1 cellular context compared by ENCODE assay signal in the genomic region with DNA sequence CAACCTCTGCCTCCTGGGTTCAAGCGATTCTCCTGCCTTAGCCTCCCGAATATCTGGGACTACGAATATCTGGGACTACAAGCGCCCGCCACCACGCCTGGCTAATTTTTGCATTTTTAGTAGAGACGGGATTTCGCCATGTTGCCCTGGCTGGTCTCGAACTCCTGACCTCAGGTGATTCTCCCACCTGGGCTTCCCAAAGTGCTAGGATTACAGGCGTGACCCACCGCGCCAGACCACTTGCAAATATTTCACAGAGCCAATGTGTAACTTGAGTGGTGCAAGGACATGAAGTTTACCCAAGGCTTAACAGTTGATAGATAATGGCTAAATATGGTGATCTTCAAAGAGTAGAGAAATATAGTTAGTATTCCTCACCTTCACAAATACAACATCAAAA.
A peak's percentile ranks its signal among the peaks of the same experiment; 100 is the strongest.
TF ChIP-seq lines count a peak whose summit lies in the region.

No MANE protein-coding gene starts in this region.

TF ChIP-seq in HepG2, 621 proteins besides CTCF, POLR2A, EP300 and RAD21:
- 0 out of 2 replicates have a peak, but pooled peaks have one; percentile 6 for TF ChIP-seq POGZ (CRISPR knock-in tag; IDR thresholded peaks at IDR 0.05)
- no peak for TF ChIP-seq ZNF891 (CRISPR knock-in tag; IDR thresholded peaks at IDR 0.05)
- TF ChIP-seq SALL1 (CRISPR knock-in tag; IDR thresholded peaks at IDR 0.05): 0 out of 2 replicates have a peak, but pooled peaks have one; percentile 18
- peak; percentile 26; the same call in 1 of the 2 replicates for TF ChIP-seq ZBTB38 (CRISPR knock-in tag; IDR thresholded peaks at IDR 0.05)
- TF ChIP-seq SRF (IDR thresholded peaks at IDR 0.05; ENCODE audit: low read depth, low read length): peak; percentile 74; the same call in 1 of the 2 replicates
- TF ChIP-seq SKI (IDR thresholded peaks at IDR 0.05; ENCODE audit: partially characterized antibody): no peak
- TF ChIP-seq, protein P1, sequence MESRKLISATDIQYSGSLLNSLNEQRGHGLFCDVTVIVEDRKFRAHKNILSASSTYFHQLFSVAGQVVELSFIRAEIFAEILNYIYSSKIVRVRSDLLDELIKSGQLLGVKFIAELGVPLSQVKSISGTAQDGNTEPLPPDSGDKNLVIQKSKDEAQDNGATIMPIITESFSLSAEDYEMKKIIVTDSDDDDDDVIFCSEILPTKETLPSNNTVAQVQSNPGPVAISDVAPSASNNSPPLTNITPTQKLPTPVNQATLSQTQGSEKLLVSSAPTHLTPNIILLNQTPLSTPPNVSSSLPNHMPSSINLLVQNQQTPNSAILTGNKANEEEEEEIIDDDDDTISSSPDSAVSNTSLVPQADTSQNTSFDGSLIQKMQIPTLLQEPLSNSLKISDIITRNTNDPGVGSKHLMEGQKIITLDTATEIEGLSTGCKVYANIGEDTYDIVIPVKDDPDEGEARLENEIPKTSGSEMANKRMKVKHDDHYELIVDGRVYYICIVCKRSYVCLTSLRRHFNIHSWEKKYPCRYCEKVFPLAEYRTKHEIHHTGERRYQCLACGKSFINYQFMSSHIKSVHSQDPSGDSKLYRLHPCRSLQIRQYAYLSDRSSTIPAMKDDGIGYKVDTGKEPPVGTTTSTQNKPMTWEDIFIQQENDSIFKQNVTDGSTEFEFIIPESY (CRISPR knock-in tag; IDR thresholded peaks at IDR 0.05): peak; percentile 68; the same call in 1 of the 2 replicates
- no peak for TF ChIP-seq CEBPB (IDR thresholded peaks at IDR 0.05; ENCODE audit: borderline replicate concordance, low read depth, low read length)
- TF ChIP-seq ZMYM2 (CRISPR knock-in tag; IDR thresholded peaks at IDR 0.05): 0 out of 2 replicates have a peak, but pooled peaks have one; percentile 34
- 0 out of 2 replicates have a peak, but pooled peaks have one; percentile 20 for TF ChIP-seq HOXA3 (CRISPR knock-in tag; IDR thresholded peaks at IDR 0.05)
- TF ChIP-seq ZNF652 (CRISPR knock-in tag; IDR thresholded peaks at IDR 0.05; ENCODE audit: borderline replicate concordance, low read depth): no peak
- TF ChIP-seq ZMYM4 (CRISPR knock-in tag; IDR thresholded peaks at IDR 0.05): peak; percentile 37; the same call in 1 of the 2 replicates
- TF ChIP-seq PITX1 (CRISPR knock-in tag; IDR thresholded peaks at IDR 0.05): peak; percentile 86
- TF ChIP-seq EHMT2 (IDR thresholded peaks at IDR 0.05; ENCODE audit: borderline replicate concordance, low read depth, low read length): 0 out of 2 replicates have a peak, but pooled peaks have one; percentile 28
- no peak for TF ChIP-seq FOXA1 (IDR thresholded peaks at IDR 0.05)
- TF ChIP-seq FOXA1 (CRISPR knock-in tag; IDR thresholded peaks at IDR 0.05): 0 out of 2 replicates have a peak, but pooled peaks have one; percentile 40
- 0 out of 2 replicates have a peak, but pooled peaks have one; percentile 22 for TF ChIP-seq TCF7 (IDR thresholded peaks at IDR 0.05; ENCODE audit: low read depth)
- 0 out of 2 replicates have a peak, but pooled peaks have one; percentile 54 for TF ChIP-seq ZMYM3 (CRISPR knock-in tag; IDR thresholded peaks at IDR 0.05)
- TF ChIP-seq CEBPG (CRISPR knock-in tag; IDR thresholded peaks at IDR 0.05): peak; percentile 3; the same call in 1 of the 2 replicates
- no peak for TF ChIP-seq ARNT2 (CRISPR knock-in tag; IDR thresholded peaks at IDR 0.05; ENCODE audit: low read depth)
